Comparison of ENCODE assay signal across 1 cellular context in genomic region chr5:179788193-179788854, GRCh38.
A peak's percentile ranks its signal among the peaks of the same experiment; 100 is the strongest.
TF ChIP-seq lines count a peak whose summit lies in the region.

No MANE protein-coding gene starts in this region.

TF ChIP-seq in HepG2, 621 proteins besides CTCF, POLR2A, EP300 and RAD21:
- 0 out of 2 replicates have a peak, but pooled peaks have one; percentile 16 for TF ChIP-seq ZNF687 (CRISPR knock-in tag; IDR thresholded peaks at IDR 0.05)
- TF ChIP-seq FLYWCH1 (CRISPR knock-in tag; IDR thresholded peaks at IDR 0.05), result no peak
